Comparison of ENCODE assay signal across 1 cellular context in the genomic region with DNA sequence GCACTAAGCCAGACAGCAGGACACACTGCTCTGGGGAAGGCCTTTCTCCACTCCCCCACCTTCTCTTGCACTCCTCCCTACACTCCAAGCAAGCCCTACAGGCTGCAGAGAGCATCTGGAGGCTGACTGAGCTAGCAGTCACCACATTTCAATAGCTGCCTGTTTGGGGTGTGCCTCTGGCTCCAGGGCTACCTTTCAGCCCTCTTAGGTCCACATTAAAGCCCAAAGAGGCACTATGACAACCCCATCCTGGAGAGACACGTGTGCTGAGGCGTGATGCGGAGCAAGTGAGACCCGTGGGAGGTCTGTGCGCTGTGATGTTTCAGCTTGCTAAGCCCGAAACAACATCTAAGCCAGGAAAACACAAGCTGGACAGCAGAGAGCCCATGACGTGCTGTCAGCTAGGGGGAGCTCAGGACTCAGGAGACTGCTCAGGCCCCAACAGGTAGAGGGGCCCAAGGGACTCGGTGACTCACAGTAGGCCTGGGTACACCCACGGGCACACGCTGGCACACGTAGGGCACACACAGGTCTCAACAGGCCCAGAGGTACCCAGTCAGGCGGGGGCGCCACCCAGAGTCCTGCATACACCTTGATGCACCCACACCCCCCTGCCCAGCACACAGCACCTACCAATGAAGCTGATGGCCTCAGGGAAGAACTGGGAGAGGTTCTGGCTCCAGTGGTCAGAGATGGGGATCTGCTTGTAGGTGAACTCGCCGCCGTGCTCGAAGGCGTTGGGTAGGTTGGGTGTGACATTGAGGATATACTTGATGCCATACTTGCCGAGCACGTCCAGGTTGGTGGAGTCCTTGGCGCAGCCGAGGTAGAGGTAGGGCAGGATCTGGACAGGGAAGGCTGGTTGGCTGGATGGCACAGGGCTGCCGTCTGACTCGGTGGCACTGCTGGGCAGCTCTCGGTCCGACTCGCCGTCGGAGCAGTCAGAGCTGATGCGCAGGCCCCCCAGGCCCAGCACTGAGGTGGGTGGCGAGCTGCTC.
A peak's percentile ranks its signal among the peaks of the same experiment; 100 is the strongest.
TF ChIP-seq lines count a peak whose summit lies in the region.

No MANE protein-coding gene starts in this region.

TF ChIP-seq in K562, 482 proteins besides CTCF, POLR2A, EP300 and RAD21 (continued from another document):
- no peak for TF ChIP-seq PHB (CRISPR knock-in tag; IDR thresholded peaks at IDR 0.05)
- 0 out of 2 replicates have a peak, but pooled peaks have one; percentile 20 for TF ChIP-seq SMC3 (conservative IDR thresholded peaks at IDR 0.05; ENCODE audit: insufficient read depth, low read depth, low read length)
- no peak for TF ChIP-seq POLR3A (IDR thresholded peaks at IDR 0.05; ENCODE audit: borderline replicate concordance, extremely low read depth, insufficient read depth, insufficient read length)
- no peak for TF ChIP-seq ZNF224 (CRISPR knock-in tag; IDR thresholded peaks at IDR 0.05)
- 0 out of 4 replicates have a peak, but pooled peaks of 1 of the 2 experiments have one; percentile 27 for TF ChIP-seq FOXA3 (CRISPR knock-in tag; conservative IDR thresholded peaks at IDR 0.05 in 1 of 2, IDR thresholded peaks at IDR 0.05 in 1 of 2)
- TF ChIP-seq USF1 (CRISPR knock-in tag; IDR thresholded peaks at IDR 0.05) = peak; percentile 32; the same call in 1 of the 2 replicates
- peak; percentile 27; the same call in 1 of the 2 replicates for TF ChIP-seq RBFOX2 (IDR thresholded peaks at IDR 0.05; ENCODE audit: low read depth, low read length)
- TF ChIP-seq CREM (IDR thresholded peaks at IDR 0.05; ENCODE audit: low read depth) = 0 out of 2 replicates have a peak, but pooled peaks have one; percentile 29
TF ChIP-seq in K562: peak in this region for 7.
